ENCODE assay signal across 15 cellular contexts in genomic region chr5:57054671-57055070, GRCh38.
DNase-seq lines count a peak whose midpoint lies in the region; ATAC-seq and TF ChIP-seq lines count a peak whose summit lies in the region.
"Had no signal": no experiment of that assay in that cellular context is flagged by ENCODE, and none has a peak within 500 bp of the region (broad histone marks: within the 10 kb centered on the region; RNA-seq: fewer than 3 reads in every experiment).

No MANE protein-coding gene starts in this region.

- H3K36me3 Mint-ChIP-seq in CD8-positive, alpha-beta T cell, result no peaks in the 10 kb centered on the region
- H3K36me3 Mint-ChIP-seq: CD8-positive, alpha-beta memory T cell had no signal

- H3K4me1 Mint-ChIP-seq in CD8-positive, alpha-beta T cell (ENCODE audit: low read depth), result no peaks in the 10 kb centered on the region
- H3K4me1 Mint-ChIP-seq: B cell; CD8-positive, alpha-beta memory T cell; H9 had no signal

- intact Hi-C loops in CD8-positive, alpha-beta T cell (cut with DNase I, micrococcal nuclease), result no loop called here

- POLR2A ChIA-PET in CD8-positive, alpha-beta T cell (lab: Charles Lee), result no interaction called here

- no peak overlapping the region for H3K27ac Mint-ChIP-seq in CD8-positive, alpha-beta T cell
- H3K27ac Mint-ChIP-seq: B cell; CD8-positive, alpha-beta memory T cell; H9 had no signal

- H3K36me3 ChIP-seq in Peyer's patch (no peaks in the 10 kb centered on the region), hepatocyte (replicated peaks; ENCODE audit: insufficient read depth, low read depth) (no peaks in the 10 kb centered on the region), muscle layer of duodenum (ENCODE audit: control insufficient read depth in 1 of 2, insufficient read depth in 2 of 2, low read length in 2 of 2) (no peaks in the 10 kb centered on the region)
- no peaks in the 10 kb centered on the region for H3K36me3 ChIP-seq in CD8-positive, alpha-beta T cell (ENCODE audit: insufficient read depth, low read length)
- H3K36me3 ChIP-seq: BLaER1 treated with 17β-estradiol and CSF1 and Interleukin-3, amounts not matched to agents 10 nM and 100 nM had no signal

- TF ChIP-seq POLR2A in Peyer's patch (IDR thresholded peaks at IDR 0.05), result no peak

- H3K79me2 ChIP-seq in hepatocyte, result no peaks in the 10 kb centered on the region

- WGBS in hepatocyte (ENCODE audit: low lambda C conversion rate, missing lambda C conversion rate), result 94% methylated on average over 1 of the region's 1 CpG

- peak overlapping the region in 3 of 4 donors; percentile 70 to 89 (median 84) for H3K27ac ChIP-seq in Peyer's patch
- peak overlapping the region; percentile 73 for H3K27ac ChIP-seq in hepatocyte
- H3K27ac ChIP-seq in muscle layer of duodenum (ENCODE audit: low read length), result peak overlapping the region; percentile 60
- H3K27ac ChIP-seq in CD8-positive, alpha-beta T cell (ENCODE audit: low read depth, low read length), result no peak overlapping the region
- H3K27ac ChIP-seq: BLaER1 treated with 17β-estradiol and CSF1 and Interleukin-3, amounts not matched to agents 10 nM and 100 nM had no signal

- ATAC-seq in CD8-positive, alpha-beta T cell, result no peak

- H3K4me1 ChIP-seq in Peyer's patch (peaks cover 0 to 9% (median 3%) of the 10 kb centered on the region in 4 donors), hepatocyte (ENCODE audit: insufficient read depth) (no peaks in the 10 kb centered on the region), muscle layer of duodenum (ENCODE audit: control insufficient read depth in 1 of 2, insufficient read depth in 2 of 2, low read length in 2 of 2) (no peaks in the 10 kb centered on the region)
- no peaks in the 10 kb centered on the region for H3K4me1 ChIP-seq in CD8-positive, alpha-beta T cell (ENCODE audit: insufficient read depth, low read length)

- no peak overlapping the region for H2AFZ ChIP-seq in hepatocyte

- CTCF ChIA-PET in CD8-positive, alpha-beta T cell (lab: Charles Lee), result no interaction called here

- H3K9me2 ChIP-seq in hepatocyte (replicated peaks; ENCODE audit: insufficient read depth), result no peaks in the 10 kb centered on the region

- no peaks in the 10 kb centered on the region for H3K9me3 Mint-ChIP-seq in CD8-positive, alpha-beta T cell
- H3K9me3 Mint-ChIP-seq: CD8-positive, alpha-beta memory T cell; H9 had no signal

- peaks cover 5% of the 10 kb centered on the region for H3K27me3 Mint-ChIP-seq in CD8-positive, alpha-beta T cell (ENCODE audit: low read depth)

- DNase-seq in Peyer's patch, result peak in 2 of 3 donors; percentile 76 to 81
- peak; percentile 13 for DNase-seq in hepatocyte (ENCODE audit: low spot score)
- DNase-seq in activated naive CD4-positive, alpha-beta T cell treated with anti-CD3 and anti-CD28 coated beads, Interleukin-2, amount 50 U/mL, for 16 hours, result no peak
- no peak for DNase-seq in SK-N-DZ (ENCODE audit: low spot score)
- no peak for DNase-seq in CD8-positive, alpha-beta T cell
- DNase-seq: CD8-positive, alpha-beta memory T cell; COR-L47; DMS 273 treated with DMSO at 0.1 percent for 48 hours; DMS53; DND-41; EL; H9 had no signal

- no peaks in the 10 kb centered on the region for H3K27me3 ChIP-seq in Peyer's patch
- H3K27me3 ChIP-seq in hepatocyte, result no peaks in the 10 kb centered on the region
- no peaks in the 10 kb centered on the region for H3K27me3 ChIP-seq in muscle layer of duodenum (ENCODE audit: low read depth, low read length)
- no peaks in the 10 kb centered on the region for H3K27me3 ChIP-seq in CD8-positive, alpha-beta T cell (ENCODE audit: insufficient read depth, low read length)
- H3K27me3 ChIP-seq: BLaER1 treated with 17β-estradiol and CSF1 and Interleukin-3, amounts not matched to agents 10 nM and 100 nM had no signal

- no peak for TF ChIP-seq CTCF in Peyer's patch (IDR thresholded peaks at IDR 0.05)
- TF ChIP-seq CTCF in hepatocyte (IDR thresholded peaks at IDR 0.05; ENCODE audit: poor library complexity), result no peak
- TF ChIP-seq CTCF in CD8-positive, alpha-beta T cell (IDR thresholded peaks at IDR 0.05), result no peak

- no peak overlapping the region for H3K4me3 Mint-ChIP-seq in CD8-positive, alpha-beta T cell
- H3K4me3 Mint-ChIP-seq: B cell; CD8-positive, alpha-beta memory T cell; H9 had no signal

- no peaks in the 10 kb centered on the region for H4K20me1 ChIP-seq in hepatocyte (ENCODE audit: insufficient read depth, poor library complexity, severe bottlenecking)
- H4K20me1 ChIP-seq: BLaER1 treated with 17β-estradiol and CSF1 and Interleukin-3, amounts not matched to agents 10 nM and 100 nM had no signal

- H3K9me3 ChIP-seq in Peyer's patch (no peaks in the 10 kb centered on the region), hepatocyte (ENCODE audit: low read depth) (no peaks in the 10 kb centered on the region), muscle layer of duodenum (ENCODE audit: control insufficient read depth in 1 of 2, low read length in 2 of 2) (no peaks in the 10 kb centered on the region)
- no peaks in the 10 kb centered on the region for H3K9me3 ChIP-seq in CD8-positive, alpha-beta T cell (ENCODE audit: low read length)
- H3K9me3 ChIP-seq: BLaER1 treated with 17β-estradiol and CSF1 and Interleukin-3, amounts not matched to agents 10 nM and 100 nM had no signal

- no peak overlapping the region for H3K4me2 ChIP-seq in hepatocyte
- H3K4me2 ChIP-seq: BLaER1 treated with 17β-estradiol and CSF1 and Interleukin-3, amounts not matched to agents 10 nM and 100 nM had no signal

- H3K4me3 ChIP-seq in Peyer's patch (no peak overlapping the region), hepatocyte (no peak overlapping the region), muscle layer of duodenum (ENCODE audit: low read depth in 1 of 2, low read length in 2 of 2) (no peak overlapping the region)
- H3K4me3 ChIP-seq in CD8-positive, alpha-beta T cell (ENCODE audit: low read depth, low read length), result no peak overlapping the region
- H3K4me3 ChIP-seq: BLaER1 treated with 17β-estradiol and CSF1 and Interleukin-3, amounts not matched to agents 10 nM and 100 nM had no signal

Comparison
In these comparisons a context has a peak if more than half of its experiments do, and no peak if none do; other contexts are left out.
1. DNase-seq: peak in Peyer's patch (2 of 3) and hepatocyte (single experiment); none in activated naive CD4-positive, alpha-beta T cell treated with anti-CD3 and anti-CD28 coated beads, Interleukin-2, amount 50 U/mL, for 16 hours (single experiment), SK-N-DZ (single experiment) and CD8-positive, alpha-beta T cell (0 of 7).